7 cellular contexts compared by ENCODE assay signal in the genomic region with DNA sequence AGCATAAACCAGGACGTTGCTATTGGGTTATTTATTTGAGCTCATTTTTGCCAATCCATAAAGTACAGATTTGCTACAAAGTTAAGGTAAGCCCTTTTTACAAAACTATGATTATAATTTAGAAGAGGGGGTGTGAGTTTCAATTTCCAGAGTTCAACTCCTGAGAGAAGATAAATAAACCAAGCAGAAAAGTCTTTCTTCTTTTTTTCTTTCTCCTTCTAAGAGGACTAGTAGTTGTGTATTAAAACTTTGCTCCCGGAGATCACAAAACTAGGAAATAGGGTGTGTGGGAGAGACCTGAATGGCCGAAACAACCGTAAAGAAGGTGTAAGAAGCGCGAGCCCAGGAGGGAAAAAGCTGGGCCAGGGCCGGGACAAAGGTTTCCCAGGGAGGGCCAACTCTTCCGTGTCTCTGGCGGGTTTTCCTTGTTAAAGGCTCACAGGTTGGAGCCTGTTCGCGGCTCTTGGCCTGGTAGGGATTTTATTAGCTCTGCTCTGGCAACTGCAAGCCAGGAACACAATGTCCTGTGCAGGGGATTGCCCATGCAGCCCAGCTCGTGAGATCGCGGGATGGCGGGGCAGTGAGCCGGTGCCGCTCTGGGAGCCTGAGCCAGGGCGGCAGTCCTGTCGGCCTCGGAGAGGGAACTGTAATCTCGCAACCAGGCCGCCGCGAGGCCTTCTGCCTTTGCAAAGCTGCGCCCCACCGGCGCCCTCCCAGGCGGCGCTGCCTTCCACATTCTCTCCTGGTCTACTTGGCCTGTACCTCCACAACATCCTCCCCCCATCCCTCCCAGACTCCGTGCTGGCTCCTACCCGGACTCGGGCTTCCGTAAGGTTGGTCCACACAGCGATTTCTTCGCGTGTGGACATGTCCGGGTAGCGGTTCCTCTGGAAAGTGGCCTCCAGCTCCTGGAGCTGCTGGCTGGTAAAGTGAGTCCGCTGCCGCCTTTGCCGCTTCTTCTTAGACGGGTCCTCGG. TPM values are rescaled to one million over a fixed set of nuclear protein-coding genes. Genes with fewer than 3 reads are reported as not detected.
DNase-seq lines count a peak whose midpoint lies in the region; ATAC-seq and TF ChIP-seq lines count a peak whose summit lies in the region.

No MANE protein-coding gene starts in this region.

- peak in 1 of 2 donors; percentile 38 for TF ChIP-seq POLR2A in gastrocnemius medialis (IDR thresholded peaks at IDR 0.05)

- H3K27ac ChIP-seq in GM23338 (ENCODE audit: low read depth), result no peak overlapping the region
- peak overlapping the region; percentile 95 to 99 (median 96) for H3K27ac ChIP-seq in gastrocnemius medialis

- peak overlapping the region; percentile 90 for H3K4me2 ChIP-seq in GM23338

- peak; percentile 88 for DNase-seq in GM23338 (ENCODE audit: low spot score)
- peak; percentile 25 to 52 for DNase-seq in SHP77 (lab: John Stamatoyannopoulos, UW)
- peak; percentile 80 for DNase-seq in glutamatergic neuron
- DNase-seq in gastrocnemius medialis, result peak; percentile 78 to 86
- no peak for DNase-seq in GF-D8 (lab: John Stamatoyannopoulos, UW)

- H3K4me3 Mint-ChIP-seq in GM23338, result peak overlapping the region; percentile 75
- peak overlapping the region; percentile 47 for H3K4me3 Mint-ChIP-seq in glutamatergic neuron (ENCODE audit: unreplicated experiment)

- TF ChIP-seq CTCF in GM23338 (conservative IDR thresholded peaks at IDR 0.05; ENCODE audit: low read depth in 2 of 2), result peak; percentile 18 to 28; a peak in 3 of 4 replicates
- TF ChIP-seq CTCF in glutamatergic neuron (IDR thresholded peaks at IDR 0.05; ENCODE audit: partially characterized antibody, unreplicated experiment), result no peak
- no peak for TF ChIP-seq CTCF in gastrocnemius medialis (IDR thresholded peaks at IDR 0.05 in 4 of 5, conservative IDR thresholded peaks at IDR 0.05 in 1 of 5)

- ATAC-seq in GM23338, result peak; percentile 22
- ATAC-seq in gastrocnemius medialis, result peak; percentile 29 to 45
- no peak for ATAC-seq in GM18873 (IDR thresholded peaks at IDR 0.05; ENCODE audit: low FRiP score, unreplicated experiment)
- ATAC-seq in GM21390 (IDR thresholded peaks at IDR 0.05; ENCODE audit: unreplicated experiment), result no peak

- H3K9me3 Mint-ChIP-seq in GM23338, result no peaks in the 10 kb centered on the region; the same call in none of the 3 replicates
- H3K9me3 Mint-ChIP-seq in glutamatergic neuron (ENCODE audit: unreplicated experiment), result peaks cover 36% of the 10 kb centered on the region

- H3K9me3 ChIP-seq in gastrocnemius medialis, result no peaks in the 10 kb centered on the region

- no peaks in the 10 kb centered on the region for H3K79me2 ChIP-seq in GM23338 (replicated peaks; ENCODE audit: insufficient read depth)

- H3K36me3 ChIP-seq in GM23338 (ENCODE audit: insufficient read depth), result no peaks in the 10 kb centered on the region
- H3K36me3 ChIP-seq in gastrocnemius medialis, result peaks cover 0 to 15% of the 10 kb centered on the region in 2 donors

- no peaks in the 10 kb centered on the region for H3K9me2 ChIP-seq in GM23338 (ENCODE audit: insufficient read depth)

- H3F3A ChIP-seq in GM23338 (replicated peaks; ENCODE audit: low read depth), result peaks cover 42% of the 10 kb centered on the region

- H3K4me3 ChIP-seq in GM23338 (peak overlapping the region; percentile 68), gastrocnemius medialis (peak overlapping the region; percentile 74 to 82 (median 80))

- H3K27me3 ChIP-seq in GM23338 (ENCODE audit: insufficient read depth) (peaks cover 98% of the 10 kb centered on the region), gastrocnemius medialis (peaks cover 0 to 2% (median 1%) of the 10 kb centered on the region in 3 donors)

- peaks cover 56% of the 10 kb centered on the region for H3K4me1 Mint-ChIP-seq in GM23338
- peaks cover 15% of the 10 kb centered on the region for H3K4me1 Mint-ChIP-seq in glutamatergic neuron (ENCODE audit: low read depth, unreplicated experiment)

- in situ Hi-C loops in gastrocnemius medialis (cut with MboI; ENCODE audit: low sequenced_read_pairs in 4 of 4), result no loop called here

- H3K36me3 Mint-ChIP-seq in GM23338 (ENCODE audit: low read depth) (no peaks in the 10 kb centered on the region; the same call in 2 of the 3 replicates), glutamatergic neuron (ENCODE audit: unreplicated experiment) (peaks cover 4% of the 10 kb centered on the region)

- H3K27ac Mint-ChIP-seq in GM23338 (no peak overlapping the region), glutamatergic neuron (ENCODE audit: unreplicated experiment) (no peak overlapping the region)

- peak overlapping the region; percentile 30; the same call in 1 of the 2 replicates for H2AFZ ChIP-seq in GM23338

- intact Hi-C loops in gastrocnemius medialis (cut with DNase I; ENCODE audit: low total_unique reads), result loop anchor here (5.0 kb wide), 4 partner anchors 68 to 232 kb away; a partner anchor contains a TSS

- H3K27me3 Mint-ChIP-seq in GM23338 (ENCODE audit: insufficient read depth, low read depth, poor library complexity) (peaks cover 99% of the 10 kb centered on the region), glutamatergic neuron (ENCODE audit: unreplicated experiment) (peaks cover 64% of the 10 kb centered on the region)

- H4K20me1 ChIP-seq in GM23338 (replicated peaks; ENCODE audit: insufficient read depth), result peaks cover 12% of the 10 kb centered on the region; the same call in 1 of the 2 replicates

- peaks cover 63% of the 10 kb centered on the region for H3K4me1 ChIP-seq in GM23338 (ENCODE audit: insufficient read depth)
- H3K4me1 ChIP-seq in gastrocnemius medialis, result peaks cover 18 to 19% of the 10 kb centered on the region in 2 donors

TF ChIP-seq in GM23338, 12 proteins besides CTCF, POLR2A, EP300 and RAD21:
- TF ChIP-seq EZH2phosphoT487 (IDR thresholded peaks at IDR 0.05; ENCODE audit: unreplicated experiment) (peak; percentile 60), EZH2 (IDR thresholded peaks at IDR 0.05; ENCODE audit: low read depth, unreplicated experiment) (peak; percentile 72), POLR2AphosphoS5 (IDR thresholded peaks at IDR 0.05; ENCODE audit: low read depth) (peak; percentile 13; the same call in 1 of the 2 replicates), ZNF114 (CRISPR knock-in tag; IDR thresholded peaks at IDR 0.05) (no peak)

RNA-seq across cellular contexts. Expression of a gene that starts 2.2 kb away (rescaled TPM):
- 0.35 and 0.52 TPM in 2 replicates for total RNA-seq in GM23338 (2014; rRNA removed; shearing (Covaris generic))
- 0.99 and 1.0 TPM in 2 replicates for polyA plus RNA-seq in GM23338 (2016; fragmentation: Nextera tagmentation; extraction: Ambion mirVana)
- total RNA-seq in glutamatergic neuron (ENCODE audit: unreplicated experiment), result 1.3 TPM
- total RNA-seq in gastrocnemius medialis, result 10 to 100 TPM; 30.5 to 58.9 (median 38.2) TPM

Comparison
In these comparisons a context has a peak if more than half of its experiments do, and no peak if none do; other contexts are left out.
1. ATAC-seq: peak in GM23338 (single experiment) and gastrocnemius medialis (2 of 2); none in GM18873 (single experiment) and GM21390 (single experiment).
2. CTCF ChIP-seq: peak in GM23338 (2 of 2); none in glutamatergic neuron (single experiment) and gastrocnemius medialis (0 of 5).
3. RNA of a gene that starts 2.2 kb away (total RNA-seq): 30.5 to 58.9 TPM in gastrocnemius medialis; 1.3 TPM in glutamatergic neuron (single experiment) and 0.35 to 0.52 TPM in GM23338; every median in the first group is over 10 times any median in the second.